In the genomic region with DNA sequence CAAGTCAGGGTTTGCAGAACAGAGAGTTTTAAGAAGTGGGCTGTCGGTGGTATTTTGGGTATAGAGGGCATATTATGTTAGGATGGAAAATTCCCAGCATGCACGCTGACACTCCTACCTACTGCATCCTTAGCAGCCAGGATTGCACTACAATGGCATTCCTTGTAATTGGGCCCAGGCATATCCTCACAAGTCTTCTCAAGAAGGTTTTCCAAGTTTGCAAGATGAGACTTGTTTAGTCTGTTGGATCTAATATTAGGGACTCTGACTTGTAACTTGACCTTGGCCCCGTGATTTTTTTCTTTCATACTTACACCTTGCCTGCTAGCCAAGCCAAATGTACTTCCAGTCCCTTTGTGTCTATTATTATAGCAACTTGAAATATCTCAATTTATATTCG, we compare ENCODE assay signal across 34 cellular contexts.
"Had no signal": no experiment of that assay in that cellular context is flagged by ENCODE, and none has a peak within 500 bp of the region (broad histone marks: within the 10 kb centered on the region; RNA-seq: fewer than 3 reads in every experiment).

No MANE protein-coding gene starts in this region.

- H3K4me1 ChIP-seq: ascending aorta had no signal

- H3K27me3 ChIP-seq: ascending aorta had no signal

- H3K4me3 ChIP-seq: ascending aorta had no signal

- H3K27me3 Mint-ChIP-seq: activated CD4-positive, alpha-beta memory T cell treated with anti-CD3 and anti-CD28 coated beads for 36 hours; activated CD4-positive, alpha-beta T cell treated with anti-CD3 and anti-CD28 coated beads for 36 hours; activated CD8-positive, alpha-beta T cell treated with anti-CD3 and anti-CD28 coated beads for 36 hours; activated naive CD4-positive, alpha-beta T cell treated with anti-CD3 and anti-CD28 coated beads, Interleukin-2, amount 10 ng/mL, durations not matched to agents 7 days and 5 days; activated naive CD4-positive, alpha-beta T cell treated with anti-CD3 and anti-CD28 coated beads, Interleukin-2, amount 50 U/mL, for 24 hours; activated naive CD8-positive, alpha-beta T cell treated with anti-CD3 and anti-CD28 coated beads, Interleukin-2, amount 10 ng/mL, durations not matched to agents 7 days and 5 days; activated naive CD8-positive, alpha-beta T cell treated with anti-CD3 and anti-CD28 coated beads, Interleukin-2, amount 50 U/mL, for 24 hours; activated T-helper 17 cell treated with anti-CD3 and anti-CD28 coated beads, Interleukin-2, amount 50 U/mL, for 72 hours had no signal

- DNase-seq: activated CD4-positive, alpha-beta memory T cell treated with anti-CD3 and anti-CD28 coated beads for 36 hours; activated CD4-positive, alpha-beta T cell treated with anti-CD3 and anti-CD28 coated beads for 1 hour; activated CD4-positive, alpha-beta T cell treated with anti-CD3 and anti-CD28 coated beads for 36 hours; activated CD4-positive, alpha-beta T cell treated with anti-CD3 and anti-CD28 coated beads for 48 hours; activated CD4-positive, alpha-beta T cell treated with anti-CD3 and anti-CD28 coated beads, Interleukin-2, amount 10 ng/mL, durations not matched to agents 7 days and 5 days; activated CD4-positive, CD25-positive, alpha-beta regulatory T cell; activated CD8-positive, alpha-beta memory T cell treated with anti-CD3 and anti-CD28 coated beads, Interleukin-2, amount 50 U/mL, for 4 hours; activated CD8-positive, alpha-beta T cell treated with anti-CD3 and anti-CD28 coated beads for 36 hours; activated effector memory CD4-positive, alpha-beta T cell treated with anti-CD3 and anti-CD28 coated beads, Interleukin-2, amount 50 U/mL, for 16 hours; activated naive CD4-positive, alpha-beta T cell treated with anti-CD3 and anti-CD28 coated beads, Interleukin-2, amount 10 ng/mL, durations not matched to agents 7 days and 5 days; activated naive CD4-positive, alpha-beta T cell treated with Interleukin-2 at 50 U/mL for 16 hours; activated naive CD8-positive, alpha-beta T cell treated with anti-CD3 and anti-CD28 coated beads, Interleukin-2, amount 10 ng/mL, durations not matched to agents 7 days and 5 days; activated naive CD8-positive, alpha-beta T cell treated with anti-CD3 and anti-CD28 coated beads, Interleukin-2, amount 50 U/mL, for 24 hours; activated T-cell treated with anti-CD3 and anti-CD28 coated beads for 4 hours; activated T-cell treated with anti-CD3 and anti-CD28 coated beads, Interleukin-2, amount 50 U/mL, for 1 hour; activated T-cell treated with anti-CD3 and anti-CD28 coated beads, Interleukin-2, amount 50 U/mL, for 4 hours; activated T-cell treated with anti-CD3 and anti-CD28 coated beads, Interleukin-2, amount 50 U/mL, for 72 hours; amygdala; anterior cingulate cortex; central memory CD4-positive, alpha-beta T cell; T-helper 1 cell; T-helper 2 cell; T-helper 9 cell had no signal

- H3K36me3 ChIP-seq: ascending aorta had no signal

- ATAC-seq: activated CD4-positive, alpha-beta T cell treated with anti-CD3 and anti-CD28 coated beads for 36 hours; activated CD4-positive, CD25-positive, alpha-beta regulatory T cell treated with anti-CD3 and anti-CD28 coated beads, Interleukin-2, amount 50 U/mL, for 24 hours; activated CD8-positive, alpha-beta T cell treated with anti-CD3 and anti-CD28 coated beads for 36 hours; activated naive CD8-positive, alpha-beta T cell treated with anti-CD3 and anti-CD28 coated beads, Interleukin-2, amount 50 U/mL, for 24 hours; activated T-cell treated with anti-CD3 and anti-CD28 coated beads, Interleukin-2, amount 50 U/mL, for 4 hours; activated T-cell treated with anti-CD3 and anti-CD28 coated beads, Interleukin-2, amount 50 U/mL, for 72 hours; activated T-helper 17 cell treated with anti-CD3 and anti-CD28 coated beads, Interleukin-2, amount 50 U/mL, for 72 hours had no signal

- H3K27ac Mint-ChIP-seq: activated CD4-positive, alpha-beta memory T cell treated with anti-CD3 and anti-CD28 coated beads for 36 hours; activated CD4-positive, alpha-beta T cell treated with anti-CD3 and anti-CD28 coated beads for 36 hours; activated CD4-positive, alpha-beta T cell treated with anti-CD3 and anti-CD28 coated beads, Interleukin-2, amount 10 ng/mL, durations not matched to agents 7 days and 5 days; activated CD8-positive, alpha-beta T cell treated with anti-CD3 and anti-CD28 coated beads for 36 hours; activated naive CD4-positive, alpha-beta T cell treated with anti-CD3 and anti-CD28 coated beads, Interleukin-2, amount 10 ng/mL, durations not matched to agents 7 days and 5 days; activated naive CD4-positive, alpha-beta T cell treated with anti-CD3 and anti-CD28 coated beads, Interleukin-2, amount 50 U/mL, for 24 hours; activated naive CD8-positive, alpha-beta T cell; activated naive CD8-positive, alpha-beta T cell treated with anti-CD3 and anti-CD28 coated beads, Interleukin-2, amount 10 ng/mL, durations not matched to agents 7 days and 5 days; activated naive CD8-positive, alpha-beta T cell treated with anti-CD3 and anti-CD28 coated beads, Interleukin-2, amount 50 U/mL, for 24 hours; activated T-helper 1 cell treated with anti-CD3 and anti-CD28 coated beads, Interleukin-12 subunit alpha, Interleukin-12 subunit beta, Interleukin-2, Interleukin-4 antibody, amounts not matched to agents 30 ng/mL and 10 ng/mL and 1 ng/mL, durations not matched to agents 14 hours and 24 hours and 36 hours; activated T-helper 17 cell treated with anti-CD3 and anti-CD28 coated beads, Interleukin-2, amount 50 U/mL, for 72 hours; brain; T-helper 1 cell treated with Interleukin-12 subunit alpha and Interleukin-12 subunit beta and Interleukin-4 antibody, amounts not matched to agents 30 μg/mL and 1 μg/mL, for 36 hours; T-helper 2 cell treated with Interferon-gamma antibody and Interleukin-4, amounts not matched to agents 5 μg/mL and 100 μg/mL, for 36 hours had no signal

- FAIRE-seq: TTC549 had no signal

- H3K27ac ChIP-seq: ascending aorta, VCaP had no signal

- H3K4me3 Mint-ChIP-seq: activated CD4-positive, alpha-beta memory T cell treated with anti-CD3 and anti-CD28 coated beads for 36 hours; activated CD4-positive, alpha-beta T cell treated with anti-CD3 and anti-CD28 coated beads for 36 hours; activated CD4-positive, alpha-beta T cell treated with anti-CD3 and anti-CD28 coated beads, Interleukin-2, amount 10 ng/mL, durations not matched to agents 7 days and 5 days; activated CD8-positive, alpha-beta T cell treated with anti-CD3 and anti-CD28 coated beads for 36 hours; activated naive CD4-positive, alpha-beta T cell treated with anti-CD3 and anti-CD28 coated beads, Interleukin-2, amount 10 ng/mL, durations not matched to agents 7 days and 5 days; activated naive CD4-positive, alpha-beta T cell treated with anti-CD3 and anti-CD28 coated beads, Interleukin-2, amount 50 U/mL, for 24 hours; activated naive CD8-positive, alpha-beta T cell; activated naive CD8-positive, alpha-beta T cell treated with anti-CD3 and anti-CD28 coated beads, Interleukin-2, amount 10 ng/mL, durations not matched to agents 7 days and 5 days; activated naive CD8-positive, alpha-beta T cell treated with anti-CD3 and anti-CD28 coated beads, Interleukin-2, amount 50 U/mL, for 24 hours; activated T-cell treated with anti-CD3 and anti-CD28 coated beads, Interleukin-2, amount 50 U/mL, for 4 hours; activated T-cell treated with anti-CD3 and anti-CD28 coated beads, Interleukin-2, amount 50 U/mL, for 72 hours; activated T-helper 1 cell treated with anti-CD3 and anti-CD28 coated beads, Interleukin-12 subunit alpha, Interleukin-12 subunit beta, Interleukin-2, Interleukin-4 antibody, amounts not matched to agents 30 ng/mL and 10 ng/mL and 1 ng/mL, durations not matched to agents 14 hours and 24 hours and 36 hours; activated T-helper 17 cell treated with anti-CD3 and anti-CD28 coated beads, Interleukin-2, amount 50 U/mL, for 72 hours; brain; T-helper 1 cell treated with Interleukin-12 subunit alpha and Interleukin-12 subunit beta and Interleukin-4 antibody, amounts not matched to agents 30 μg/mL and 1 μg/mL, for 36 hours; T-helper 2 cell treated with Interferon-gamma antibody and Interleukin-4, amounts not matched to agents 5 μg/mL and 100 μg/mL, for 36 hours had no signal

- H3K4me1 Mint-ChIP-seq: activated CD4-positive, alpha-beta T cell treated with anti-CD3 and anti-CD28 coated beads for 36 hours; activated CD4-positive, alpha-beta T cell treated with anti-CD3 and anti-CD28 coated beads, Interleukin-2, amount 10 ng/mL, durations not matched to agents 7 days and 5 days; activated naive CD4-positive, alpha-beta T cell treated with anti-CD3 and anti-CD28 coated beads, Interleukin-2, amount 10 ng/mL, durations not matched to agents 7 days and 5 days; activated naive CD4-positive, alpha-beta T cell treated with anti-CD3 and anti-CD28 coated beads, Interleukin-2, amount 50 U/mL, for 24 hours; activated naive CD8-positive, alpha-beta T cell treated with anti-CD3 and anti-CD28 coated beads, Interleukin-2, amount 10 ng/mL, durations not matched to agents 7 days and 5 days; activated naive CD8-positive, alpha-beta T cell treated with anti-CD3 and anti-CD28 coated beads, Interleukin-2, amount 50 U/mL, for 24 hours; activated T-helper 17 cell treated with anti-CD3 and anti-CD28 coated beads, Interleukin-2, amount 50 U/mL, for 72 hours had no signal

- H3K36me3 Mint-ChIP-seq: activated CD4-positive, alpha-beta memory T cell treated with anti-CD3 and anti-CD28 coated beads for 36 hours; activated naive CD4-positive, alpha-beta T cell treated with anti-CD3 and anti-CD28 coated beads, Interleukin-2, amount 10 ng/mL, durations not matched to agents 7 days and 5 days; activated naive CD4-positive, alpha-beta T cell treated with anti-CD3 and anti-CD28 coated beads, Interleukin-2, amount 50 U/mL, for 24 hours; activated naive CD8-positive, alpha-beta T cell; activated naive CD8-positive, alpha-beta T cell treated with anti-CD3 and anti-CD28 coated beads, Interleukin-2, amount 10 ng/mL, durations not matched to agents 7 days and 5 days; brain had no signal
